In genomic region chr1:87592156-87592555, GRCh38 we compare ENCODE assay signal across 12 cellular contexts.
DNase-seq lines count a peak whose midpoint lies in the region; ATAC-seq and TF ChIP-seq lines count a peak whose summit lies in the region.
"Had no signal": no experiment of that assay in that cellular context is flagged by ENCODE, and none has a peak within 500 bp of the region (broad histone marks: within the 10 kb centered on the region; RNA-seq: fewer than 3 reads in every experiment).

No MANE protein-coding gene starts in this region.

- peak overlapping the region; percentile 60 for H3K4me2 ChIP-seq in OCI-LY3 (ENCODE audit: low read length)

- WGBS in right lobe of liver (ENCODE audit: insufficient coverage, low coverage, low lambda C conversion rate, missing lambda C conversion rate) = 83% methylated on average over 2 of the region's 2 CpGs

- no peak for TF ChIP-seq CTCF in OCI-LY3 (IDR thresholded peaks at IDR 0.05; ENCODE audit: low read depth, low read length)
- no peak for TF ChIP-seq CTCF in right lobe of liver (IDR thresholded peaks at IDR 0.05)

- ATAC-seq in GM18870 (IDR thresholded peaks at IDR 0.05; ENCODE audit: unreplicated experiment) (peak; percentile 78), GM21528 (IDR thresholded peaks at IDR 0.05; ENCODE audit: low FRiP score, unreplicated experiment) (peak; percentile 86), HG03060 (IDR thresholded peaks at IDR 0.05; ENCODE audit: low read depth, unreplicated experiment) (peak; percentile 74), SK-N-SH treated with all-trans-retinoic acid at 6 μM for 48 hours (no peak), right lobe of liver (no peak)

- peaks cover 52% of the 10 kb centered on the region for H3K27me3 ChIP-seq in OCI-LY3 (ENCODE audit: low read depth, low read length)
- H3K27me3 ChIP-seq in right lobe of liver = no peaks in the 10 kb centered on the region
- H3K27me3 ChIP-seq: vagina had no signal

- H3K9me3 ChIP-seq in OCI-LY3 (ENCODE audit: insufficient read depth, low read length) (no peaks in the 10 kb centered on the region), right lobe of liver (no peaks in the 10 kb centered on the region)
- H3K9me3 ChIP-seq: vagina had no signal

- no peaks in the 10 kb centered on the region for H3K79me2 ChIP-seq in OCI-LY3 (ENCODE audit: low read length)

- DNase-seq in DMS79 treated with DMSO at 0.1 percent for 48 hours (lab: John Stamatoyannopoulos, UW) (no peak), mesenteric fat pad (ENCODE audit: low spot score) (no peak), right lobe of liver (no peak)
- DNase-seq: activated CD4-positive, alpha-beta memory T cell treated with anti-CD3 and anti-CD28 coated beads, Interleukin-2, amount 10 ng/mL, durations not matched to agents 7 days and 5 days; NCI-H187 treated with DMSO at 0.1 percent for 48 hours; T-helper 1 cell had no signal

- TF ChIP-seq POLR2A in right lobe of liver (IDR thresholded peaks at IDR 0.05) = no peak

- H3K4me3 ChIP-seq in OCI-LY3 (ENCODE audit: low read length) (peak overlapping the region; percentile 5; the same call in 1 of the 2 replicates), right lobe of liver (no peak overlapping the region)
- H3K4me3 ChIP-seq: vagina had no signal

- intact Hi-C loops in right lobe of liver (cut with DNase I) = no loop called here

- peaks cover 8% of the 10 kb centered on the region; the same call in 1 of the 2 replicates for H4K20me1 ChIP-seq in OCI-LY3 (ENCODE audit: insufficient read depth, low read length)

- no peak overlapping the region for H3K27ac ChIP-seq in OCI-LY3 (ENCODE audit: low read length)
- H3K27ac ChIP-seq in right lobe of liver = no peak overlapping the region
- H3K27ac ChIP-seq: vagina had no signal

- H3K36me3 ChIP-seq in OCI-LY3 (replicated peaks; ENCODE audit: low read depth, low read length) (no peaks in the 10 kb centered on the region), right lobe of liver (no peaks in the 10 kb centered on the region)
- H3K36me3 ChIP-seq: vagina had no signal

- no peak overlapping the region for H3K9ac ChIP-seq in OCI-LY3 (ENCODE audit: low read length)

- no peak overlapping the region for H2AFZ ChIP-seq in OCI-LY3 (ENCODE audit: low read depth, low read length)

- H3K4me1 ChIP-seq in OCI-LY3 (ENCODE audit: low read length) (peaks cover 61% of the 10 kb centered on the region), right lobe of liver (no peaks in the 10 kb centered on the region)

TF ChIP-seq in SK-N-SH treated with all-trans-retinoic acid at 6 μM for 48 hours, 23 proteins besides CTCF, POLR2A, EP300 and RAD21:
- TF ChIP-seq PATZ1 (CRISPR knock-in tag; IDR thresholded peaks at IDR 0.05; ENCODE audit: borderline replicate concordance) (no peak), ESRRG (CRISPR knock-in tag; IDR thresholded peaks at IDR 0.05) (no peak), ISL1 (CRISPR knock-in tag; IDR thresholded peaks at IDR 0.05) (no peak), ZFP3 (CRISPR knock-in tag; IDR thresholded peaks at IDR 0.05) (no peak), RARB (CRISPR knock-in tag; IDR thresholded peaks at IDR 0.05) (no peak), POU6F1 (CRISPR knock-in tag; IDR thresholded peaks at IDR 0.05; ENCODE audit: borderline replicate concordance, low read depth) (no peak), ZNF70 (CRISPR knock-in tag; IDR thresholded peaks at IDR 0.05) (no peak), ZFP30 (CRISPR knock-in tag; IDR thresholded peaks at IDR 0.05) (no peak), PPARA (CRISPR knock-in tag; IDR thresholded peaks at IDR 0.05; ENCODE audit: borderline replicate concordance) (no peak), TOX (CRISPR knock-in tag; IDR thresholded peaks at IDR 0.05; ENCODE audit: borderline replicate concordance) (no peak), CREB5 (CRISPR knock-in tag; IDR thresholded peaks at IDR 0.05; ENCODE audit: low read depth) (no peak), ZC3H10 (CRISPR knock-in tag; IDR thresholded peaks at IDR 0.05) (no peak), ZNF8 (CRISPR knock-in tag; IDR thresholded peaks at IDR 0.05) (no peak), TSHZ2 (CRISPR knock-in tag; IDR thresholded peaks at IDR 0.05) (no peak), ARNTL (CRISPR knock-in tag; IDR thresholded peaks at IDR 0.05; ENCODE audit: borderline replicate concordance, low read depth) (no peak), GLIS3 (CRISPR knock-in tag; IDR thresholded peaks at IDR 0.05) (no peak)

Comparison
In these comparisons a context has a peak if more than half of its experiments do, and no peak if none do; other contexts are left out.
1. ATAC-seq: peak in GM18870 (single experiment), GM21528 (single experiment) and HG03060 (single experiment); none in SK-N-SH treated with all-trans-retinoic acid at 6 μM for 48 hours (single experiment) and right lobe of liver (0 of 4).